Comparison of ENCODE assay signal across 20 cellular contexts in genomic region chr14:99028521-99028920, GRCh38.
"Had no signal": no experiment of that assay in that cellular context is flagged by ENCODE, and none has a peak within 500 bp of the region (broad histone marks: within the 10 kb centered on the region; RNA-seq: fewer than 3 reads in every experiment).

No MANE protein-coding gene starts in this region.

- H3K4me1 ChIP-seq: left lung, pancreas, prostate gland, sigmoid colon, spleen, tibial nerve, upper lobe of left lung, vagina had no signal

- ATAC-seq: left colon; left lung; naive thymus-derived CD8-positive, alpha-beta T cell; pancreas; right cardiac atrium; stimulated activated effector memory CD8-positive, alpha-beta T cell treated with anti-CD3 and anti-CD28 coated beads, Interleukin-12 subunit alpha, Interleukin-12 subunit beta, amount 100 ng/mL, for 72 hours had no signal

- DNase-seq: hippocampal formation; kidney; left colon; left lung; naive thymus-derived CD8-positive, alpha-beta T cell; nucleus accumbens; pancreas; retina; right cardiac atrium; sigmoid colon; small intestine; spleen; stimulated activated CD4-positive, alpha-beta T cell treated with anti-CD3 and anti-CD28 coated beads, Interleukin-4, amount 100 ng/mL, for 24 hours; stimulated activated naive CD4-positive, alpha-beta T cell; upper lobe of left lung had no signal

- H3K36me3 ChIP-seq: left lung, pancreas, prostate gland, sigmoid colon, spleen, tibial nerve, upper lobe of left lung, vagina had no signal

- H3K27me3 ChIP-seq: left lung, pancreas, sigmoid colon, spleen, tibial nerve, upper lobe of left lung, vagina had no signal

- H3K9me3 ChIP-seq: left lung, pancreas, prostate gland, sigmoid colon, tibial nerve, upper lobe of left lung, vagina had no signal

- H3K4me3 ChIP-seq: left lung, lung, pancreas, prostate gland, sigmoid colon, spleen, tibial nerve, upper lobe of left lung, vagina had no signal

- H3K27ac ChIP-seq: left lung, pancreas, prostate gland, sigmoid colon, spleen, tibial nerve, upper lobe of left lung, vagina had no signal
